In the genomic region with DNA sequence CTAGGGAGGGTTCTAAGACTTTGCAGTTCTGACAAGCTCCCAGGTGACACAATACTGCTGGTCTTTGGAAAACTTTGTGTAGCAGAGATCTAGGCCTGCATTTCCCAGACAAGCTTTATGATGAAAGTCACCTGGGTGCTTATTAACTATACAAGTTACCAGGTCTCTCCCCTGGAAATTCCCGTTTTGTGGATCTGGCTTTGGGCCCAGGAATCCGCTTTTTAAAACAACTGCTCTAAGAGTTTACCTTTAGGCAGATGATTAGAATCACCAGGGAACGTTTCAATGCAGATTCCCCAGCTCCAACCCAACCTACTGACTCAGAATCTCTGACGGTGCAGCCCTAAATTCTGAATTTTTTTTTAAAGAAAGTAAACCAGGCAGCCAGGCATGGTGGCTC, we compare ENCODE assay signal across 19 cellular contexts. TPM values are rescaled to one million over a fixed set of nuclear protein-coding genes. Genes with fewer than 3 reads are reported as not detected.
DNase-seq lines count a peak whose midpoint lies in the region; ATAC-seq, FAIRE-seq and TF ChIP-seq lines count a peak whose summit lies in the region.
"Had no signal": no experiment of that assay in that cellular context is flagged by ENCODE, and none has a peak within 500 bp of the region (broad histone marks: within the 10 kb centered on the region; RNA-seq: fewer than 3 reads in every experiment).

No MANE protein-coding gene starts in this region.

- H3K4me1 ChIP-seq in A549, result 0 out of 3 replicates have a peak, but pooled peaks cover 11% of the 10 kb centered on the region
- H3K4me1 ChIP-seq in prostate gland (replicated peaks), result no peaks in the 10 kb centered on the region

- H3K27ac ChIP-seq in A549 (peak overlapping the region in 1 of 2 experiments; percentile 9; a peak in 1 of 6 replicates), epithelial cell of prostate (peak overlapping the region; percentile 98), prostate gland (no peak overlapping the region)
- H3K27ac ChIP-seq: KMS-11 had no signal

- peaks cover 0 to 5% (median 4%) of the 10 kb centered on the region in 4 donors for H3K4me1 Mint-ChIP-seq in naive thymus-derived CD8-positive, alpha-beta T cell

- H3K4me3 Mint-ChIP-seq in naive thymus-derived CD8-positive, alpha-beta T cell, result no peak overlapping the region
- H3K4me3 Mint-ChIP-seq: B cell; CD4-positive, alpha-beta T cell had no signal

- DNase-seq in A549 (ENCODE audit: low read depth in 1 of 2, low spot score in 1 of 2), result peak in 1 of 2 experiments; percentile 37
- peak; percentile 55 for DNase-seq in LNCaP clone FGC (ENCODE audit: low read depth)
- DNase-seq in epithelial cell of prostate (ENCODE audit: low read depth, low spot score), result peak; percentile 31
- peak; percentile 22 for DNase-seq in prostate gland (ENCODE audit: low spot score)
- DNase-seq in NCI-H524 treated with DMSO at 0.1 percent for 48 hours (lab: John Stamatoyannopoulos, UW), result no peak
- no peak for DNase-seq in naive thymus-derived CD8-positive, alpha-beta T cell
- DNase-seq: Calu3; CD4-positive, alpha-beta T cell; GOT3; MG63; NCI-H1092; NCI-H146; NCI-H2081; NCI-H510A had no signal

- H3K9me3 ChIP-seq in A549 (no peaks in the 10 kb centered on the region), prostate gland (no peaks in the 10 kb centered on the region)
- H3K9me3 ChIP-seq: MG63 had no signal

- CTCF ChIA-PET in A549 (lab: Yijun Ruan, JAX), result interaction anchor here (1.1 to 17.4 kb wide), 8 partner anchors 6 to 696 kb away, joined by 3 to 614 read pairs (median 70); no protein-coding TSS in a partner anchor

- H3K27me3 ChIP-seq in prostate gland (replicated peaks; ENCODE audit: insufficient read depth), result no peaks in the 10 kb centered on the region
- H3K27me3 ChIP-seq: MG63 had no signal

- H3K27ac Mint-ChIP-seq in naive thymus-derived CD8-positive, alpha-beta T cell, result no peak overlapping the region
- H3K27ac Mint-ChIP-seq: B cell; CD4-positive, alpha-beta T cell had no signal

- no peaks in the 10 kb centered on the region for H3K36me3 ChIP-seq in prostate gland
- H3K36me3 ChIP-seq: MG63 had no signal

- no peak for TF ChIP-seq EP300 in A549 (IDR thresholded peaks at IDR 0.05)

- WGBS in A549 (ENCODE audit: missing lambda C conversion rate), result 6% methylated on average over 4 of the region's 4 CpGs
- WGBS in prostate gland, result 26% methylated on average over 4 of the region's 4 CpGs

- ATAC-seq in A549 (no peak), GM21825 (IDR thresholded peaks at IDR 0.05; ENCODE audit: unreplicated experiment) (no peak), GM21423 (IDR thresholded peaks at IDR 0.05; ENCODE audit: unreplicated experiment) (no peak)
- no peak for ATAC-seq in naive thymus-derived CD8-positive, alpha-beta T cell
- ATAC-seq: Right ventricle myocardium inferior had no signal

- TF ChIP-seq POLR2A in A549 (IDR thresholded peaks at IDR 0.05; ENCODE audit: low read length), result no peak
- TF ChIP-seq POLR2A in prostate gland (IDR thresholded peaks at IDR 0.05), result no peak

- FAIRE-seq in A549 (lab: Jason Lieb, UNC), result no peak

- intact Hi-C loops in prostate gland (cut with DNase I), result no loop called here

- H3K36me3 Mint-ChIP-seq in naive thymus-derived CD8-positive, alpha-beta T cell, result no peaks in the 10 kb centered on the region

- H3K4me3 ChIP-seq in A549 (no peak overlapping the region), LNCaP clone FGC (ENCODE audit: low read depth, low read length) (no peak overlapping the region), prostate gland (no peak overlapping the region)
- H3K4me3 ChIP-seq: MG63 had no signal

- TF ChIP-seq RAD21 in A549 (conservative IDR thresholded peaks at IDR 0.05 in 1 of 2, IDR thresholded peaks at IDR 0.05 in 1 of 2), result no peak

- H3K4me2 ChIP-seq in A549, result 0 out of 3 replicates have a peak overlapping the region, but pooled peaks have one; percentile 6
- H3K4me2 ChIP-seq: KMS-11 had no signal

- no peaks in the 10 kb centered on the region for H3K9me3 Mint-ChIP-seq in naive thymus-derived CD8-positive, alpha-beta T cell
- H3K9me3 Mint-ChIP-seq: CD4-positive, alpha-beta T cell had no signal

- no peak for TF ChIP-seq CTCF in A549 (IDR thresholded peaks at IDR 0.05)
- TF ChIP-seq CTCF in LNCaP clone FGC (IDR thresholded peaks at IDR 0.05; ENCODE audit: control insufficient read depth, extremely low read depth, insufficient read depth), result no peak
- TF ChIP-seq CTCF in prostate gland (IDR thresholded peaks at IDR 0.05), result no peak

- peaks cover 0 to 4% (median 2%) of the 10 kb centered on the region in 5 donors for H3K27me3 Mint-ChIP-seq in naive thymus-derived CD8-positive, alpha-beta T cell
- H3K27me3 Mint-ChIP-seq: B cell had no signal

- POLR2A ChIA-PET in A549 (lab: Yijun Ruan, JAX), result no interaction called here
- POLR2A ChIA-PET in naive thymus-derived CD8-positive, alpha-beta T cell (lab: Charles Lee), result no interaction called here

TF ChIP-seq in A549, 52 proteins besides CTCF, POLR2A, EP300 and RAD21:
- TF ChIP-seq CBX2 (IDR thresholded peaks at IDR 0.05; ENCODE audit: borderline replicate concordance, low read depth), result no peak
- no peak for TF ChIP-seq RFX5 (IDR thresholded peaks at IDR 0.05)
- TF ChIP-seq HOXB13 (CRISPR knock-in tag; IDR thresholded peaks at IDR 0.05; ENCODE audit: low read depth), result no peak
- no peak for TF ChIP-seq EHMT2 (IDR thresholded peaks at IDR 0.05; ENCODE audit: low read depth)
- TF ChIP-seq, protein P1, sequence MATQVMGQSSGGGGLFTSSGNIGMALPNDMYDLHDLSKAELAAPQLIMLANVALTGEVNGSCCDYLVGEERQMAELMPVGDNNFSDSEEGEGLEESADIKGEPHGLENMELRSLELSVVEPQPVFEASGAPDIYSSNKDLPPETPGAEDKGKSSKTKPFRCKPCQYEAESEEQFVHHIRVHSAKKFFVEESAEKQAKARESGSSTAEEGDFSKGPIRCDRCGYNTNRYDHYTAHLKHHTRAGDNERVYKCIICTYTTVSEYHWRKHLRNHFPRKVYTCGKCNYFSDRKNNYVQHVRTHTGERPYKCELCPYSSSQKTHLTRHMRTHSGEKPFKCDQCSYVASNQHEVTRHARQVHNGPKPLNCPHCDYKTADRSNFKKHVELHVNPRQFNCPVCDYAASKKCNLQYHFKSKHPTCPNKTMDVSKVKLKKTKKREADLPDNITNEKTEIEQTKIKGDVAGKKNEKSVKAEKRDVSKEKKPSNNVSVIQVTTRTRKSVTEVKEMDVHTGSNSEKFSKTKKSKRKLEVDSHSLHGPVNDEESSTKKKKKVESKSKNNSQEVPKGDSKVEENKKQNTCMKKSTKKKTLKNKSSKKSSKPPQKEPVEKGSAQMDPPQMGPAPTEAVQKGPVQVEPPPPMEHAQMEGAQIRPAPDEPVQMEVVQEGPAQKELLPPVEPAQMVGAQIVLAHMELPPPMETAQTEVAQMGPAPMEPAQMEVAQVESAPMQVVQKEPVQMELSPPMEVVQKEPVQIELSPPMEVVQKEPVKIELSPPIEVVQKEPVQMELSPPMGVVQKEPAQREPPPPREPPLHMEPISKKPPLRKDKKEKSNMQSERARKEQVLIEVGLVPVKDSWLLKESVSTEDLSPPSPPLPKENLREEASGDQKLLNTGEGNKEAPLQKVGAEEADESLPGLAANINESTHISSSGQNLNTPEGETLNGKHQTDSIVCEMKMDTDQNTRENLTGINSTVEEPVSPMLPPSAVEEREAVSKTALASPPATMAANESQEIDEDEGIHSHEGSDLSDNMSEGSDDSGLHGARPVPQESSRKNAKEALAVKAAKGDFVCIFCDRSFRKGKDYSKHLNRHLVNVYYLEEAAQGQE (IDR thresholded peaks at IDR 0.05), result no peak
- TF ChIP-seq, protein P2, sequence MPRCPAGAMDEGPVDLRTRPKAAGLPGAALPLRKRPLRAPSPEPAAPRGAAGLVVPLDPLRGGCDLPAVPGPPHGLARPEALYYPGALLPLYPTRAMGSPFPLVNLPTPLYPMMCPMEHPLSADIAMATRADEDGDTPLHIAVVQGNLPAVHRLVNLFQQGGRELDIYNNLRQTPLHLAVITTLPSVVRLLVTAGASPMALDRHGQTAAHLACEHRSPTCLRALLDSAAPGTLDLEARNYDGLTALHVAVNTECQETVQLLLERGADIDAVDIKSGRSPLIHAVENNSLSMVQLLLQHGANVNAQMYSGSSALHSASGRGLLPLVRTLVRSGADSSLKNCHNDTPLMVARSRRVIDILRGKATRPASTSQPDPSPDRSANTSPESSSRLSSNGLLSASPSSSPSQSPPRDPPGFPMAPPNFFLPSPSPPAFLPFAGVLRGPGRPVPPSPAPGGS (IDR thresholded peaks at IDR 0.05), result no peak
- TF ChIP-seq, protein P3, sequence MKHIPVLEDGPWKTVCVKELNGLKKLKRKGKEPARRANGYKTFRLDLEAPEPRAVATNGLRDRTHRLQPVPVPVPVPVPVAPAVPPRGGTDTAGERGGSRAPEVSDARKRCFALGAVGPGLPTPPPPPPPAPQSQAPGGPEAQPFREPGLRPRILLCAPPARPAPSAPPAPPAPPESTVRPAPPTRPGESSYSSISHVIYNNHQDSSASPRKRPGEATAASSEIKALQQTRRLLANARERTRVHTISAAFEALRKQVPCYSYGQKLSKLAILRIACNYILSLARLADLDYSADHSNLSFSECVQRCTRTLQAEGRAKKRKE (CRISPR knock-in tag; IDR thresholded peaks at IDR 0.05; ENCODE audit: low read depth), result no peak
- no peak for TF ChIP-seq CHD4 (IDR thresholded peaks at IDR 0.05; ENCODE audit: borderline replicate concordance)
- no peak for TF ChIP-seq NPAS2 (CRISPR knock-in tag; IDR thresholded peaks at IDR 0.05; ENCODE audit: borderline replicate concordance)
- no peak for TF ChIP-seq NFE2L2 (conservative IDR thresholded peaks at IDR 0.05; ENCODE audit: low read length)
- no peak for TF ChIP-seq ZC3H11A (IDR thresholded peaks at IDR 0.05)
- TF ChIP-seq FOSB (CRISPR knock-in tag; IDR thresholded peaks at IDR 0.05), result no peak

RNA-seq across cellular contexts. Expression of a gene that starts 36.3 kb away (rescaled TPM):
- 1.6 TPM in 2 replicates for polyA plus RNA-seq in A549 (2011; rRNA removed)
- polyA plus RNA-seq in A549 (2012; cell fraction: cytosol; rRNA removed), result 1.1 and 1.4 TPM in 2 replicates
- 3.5 and 4.3 TPM in 2 replicates for polyA plus RNA-seq in A549 (2012; cell fraction: nucleus; rRNA removed)
- polyA plus RNA-seq in A549 (2017; fragmentation: RNase III; extraction: RNeasy Plus Mini Kit Qiagen cat#74134 plus additional on column Dnase treatment), result 2.1 to 2.6 TPM (median 2.2 TPM) in 3 replicates
- 0.66 and 5.0 TPM in 2 replicates for polyA minus RNA-seq in A549 (2011; rRNA and poly(A)+ RNA removed)
- total RNA-seq in prostate gland, result 10 to 100 TPM in 1 of 2 donors, 1 to 10 TPM in 1; 5.9 to 14.8 TPM
- 10 to 100 TPM; 15.4 to 16.0 TPM for total RNA-seq in naive thymus-derived CD8-positive, alpha-beta T cell
- polyA plus RNA-seq in naive thymus-derived CD8-positive, alpha-beta T cell, result 1 to 10 TPM in 1 of 3 donors, under 1 TPM in 2; 0.39 to 1.1 (median 0.60) TPM

Comparison
In these comparisons a context has a peak if more than half of its experiments do, and no peak if none do; other contexts are left out.
1. DNase-seq: peak in LNCaP clone FGC (single experiment), epithelial cell of prostate (single experiment) and prostate gland (single experiment); none in NCI-H524 treated with DMSO at 0.1 percent for 48 hours (single experiment) and naive thymus-derived CD8-positive, alpha-beta T cell (0 of 10).